ENCODE assay signal across 1 cellular context in the genomic region with DNA sequence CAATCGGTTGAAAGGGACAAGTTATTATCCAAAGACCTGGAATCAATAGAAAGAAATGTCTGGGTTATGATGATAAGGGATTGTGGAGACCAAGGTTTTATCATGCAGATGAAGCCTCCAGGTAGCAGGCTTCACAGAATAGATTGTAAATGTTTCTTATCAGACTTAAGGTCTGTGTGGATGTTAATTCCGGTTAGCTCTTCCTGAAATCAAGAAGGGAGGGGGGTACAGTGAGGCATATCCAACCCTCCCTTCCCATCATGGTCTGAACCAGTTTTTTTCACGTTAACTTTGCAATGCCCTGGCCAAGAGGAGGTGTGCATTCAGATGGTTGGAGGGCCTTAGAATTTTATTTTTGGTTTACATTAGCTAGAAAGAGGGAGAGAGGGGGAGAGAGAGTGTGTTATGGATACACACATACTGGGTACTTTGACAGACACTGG.
A peak's percentile ranks its signal among the peaks of the same experiment; 100 is the strongest.
TF ChIP-seq lines count a peak whose summit lies in the region.

No MANE protein-coding gene starts in this region.

TF ChIP-seq in K562, 482 proteins besides CTCF, POLR2A, EP300 and RAD21 (continued from another document and continues in another):
- TF ChIP-seq, protein P1, sequence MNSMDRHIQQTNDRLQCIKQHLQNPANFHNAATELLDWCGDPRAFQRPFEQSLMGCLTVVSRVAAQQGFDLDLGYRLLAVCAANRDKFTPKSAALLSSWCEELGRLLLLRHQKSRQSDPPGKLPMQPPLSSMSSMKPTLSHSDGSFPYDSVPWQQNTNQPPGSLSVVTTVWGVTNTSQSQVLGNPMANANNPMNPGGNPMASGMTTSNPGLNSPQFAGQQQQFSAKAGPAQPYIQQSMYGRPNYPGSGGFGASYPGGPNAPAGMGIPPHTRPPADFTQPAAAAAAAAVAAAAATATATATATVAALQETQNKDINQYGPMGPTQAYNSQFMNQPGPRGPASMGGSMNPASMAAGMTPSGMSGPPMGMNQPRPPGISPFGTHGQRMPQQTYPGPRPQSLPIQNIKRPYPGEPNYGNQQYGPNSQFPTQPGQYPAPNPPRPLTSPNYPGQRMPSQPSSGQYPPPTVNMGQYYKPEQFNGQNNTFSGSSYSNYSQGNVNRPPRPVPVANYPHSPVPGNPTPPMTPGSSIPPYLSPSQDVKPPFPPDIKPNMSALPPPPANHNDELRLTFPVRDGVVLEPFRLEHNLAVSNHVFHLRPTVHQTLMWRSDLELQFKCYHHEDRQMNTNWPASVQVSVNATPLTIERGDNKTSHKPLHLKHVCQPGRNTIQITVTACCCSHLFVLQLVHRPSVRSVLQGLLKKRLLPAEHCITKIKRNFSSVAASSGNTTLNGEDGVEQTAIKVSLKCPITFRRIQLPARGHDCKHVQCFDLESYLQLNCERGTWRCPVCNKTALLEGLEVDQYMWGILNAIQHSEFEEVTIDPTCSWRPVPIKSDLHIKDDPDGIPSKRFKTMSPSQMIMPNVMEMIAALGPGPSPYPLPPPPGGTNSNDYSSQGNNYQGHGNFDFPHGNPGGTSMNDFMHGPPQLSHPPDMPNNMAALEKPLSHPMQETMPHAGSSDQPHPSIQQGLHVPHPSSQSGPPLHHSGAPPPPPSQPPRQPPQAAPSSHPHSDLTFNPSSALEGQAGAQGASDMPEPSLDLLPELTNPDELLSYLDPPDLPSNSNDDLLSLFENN (IDR thresholded peaks at IDR 0.05; ENCODE audit: low read depth in 2 of 2, low read length in 2 of 2) = peak in 1 of 2 experiments; percentile 68; a peak in 2 of 4 replicates
- TF ChIP-seq, protein P2, sequence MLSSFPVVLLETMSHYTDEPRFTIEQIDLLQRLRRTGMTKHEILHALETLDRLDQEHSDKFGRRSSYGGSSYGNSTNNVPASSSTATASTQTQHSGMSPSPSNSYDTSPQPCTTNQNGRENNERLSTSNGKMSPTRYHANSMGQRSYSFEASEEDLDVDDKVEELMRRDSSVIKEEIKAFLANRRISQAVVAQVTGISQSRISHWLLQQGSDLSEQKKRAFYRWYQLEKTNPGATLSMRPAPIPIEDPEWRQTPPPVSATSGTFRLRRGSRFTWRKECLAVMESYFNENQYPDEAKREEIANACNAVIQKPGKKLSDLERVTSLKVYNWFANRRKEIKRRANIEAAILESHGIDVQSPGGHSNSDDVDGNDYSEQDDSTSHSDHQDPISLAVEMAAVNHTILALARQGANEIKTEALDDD (IDR thresholded peaks at IDR 0.05) = no peak; the same call in 1 of the 2 replicates
- TF ChIP-seq NBN (IDR thresholded peaks at IDR 0.05; ENCODE audit: low read depth) = peak; percentile 70; the same call in 1 of the 2 replicates
- TF ChIP-seq, protein P3, sequence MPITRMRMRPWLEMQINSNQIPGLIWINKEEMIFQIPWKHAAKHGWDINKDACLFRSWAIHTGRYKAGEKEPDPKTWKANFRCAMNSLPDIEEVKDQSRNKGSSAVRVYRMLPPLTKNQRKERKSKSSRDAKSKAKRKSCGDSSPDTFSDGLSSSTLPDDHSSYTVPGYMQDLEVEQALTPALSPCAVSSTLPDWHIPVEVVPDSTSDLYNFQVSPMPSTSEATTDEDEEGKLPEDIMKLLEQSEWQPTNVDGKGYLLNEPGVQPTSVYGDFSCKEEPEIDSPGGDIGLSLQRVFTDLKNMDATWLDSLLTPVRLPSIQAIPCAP (CRISPR knock-in tag; IDR thresholded peaks at IDR 0.05; ENCODE audit: borderline replicate concordance) = no peak
- peak; percentile 73 for TF ChIP-seq KDM5B (IDR thresholded peaks at IDR 0.05; ENCODE audit: insufficient replicate concordance, low read depth, low read length)
- no peak for TF ChIP-seq KDM4B (IDR thresholded peaks at IDR 0.05; ENCODE audit: borderline replicate concordance in 2 of 2, low read depth in 1 of 2)
- peak; percentile 91 for TF ChIP-seq GATA2 (CRISPR knock-in tag; IDR thresholded peaks at IDR 0.05)
- TF ChIP-seq, protein P4, sequence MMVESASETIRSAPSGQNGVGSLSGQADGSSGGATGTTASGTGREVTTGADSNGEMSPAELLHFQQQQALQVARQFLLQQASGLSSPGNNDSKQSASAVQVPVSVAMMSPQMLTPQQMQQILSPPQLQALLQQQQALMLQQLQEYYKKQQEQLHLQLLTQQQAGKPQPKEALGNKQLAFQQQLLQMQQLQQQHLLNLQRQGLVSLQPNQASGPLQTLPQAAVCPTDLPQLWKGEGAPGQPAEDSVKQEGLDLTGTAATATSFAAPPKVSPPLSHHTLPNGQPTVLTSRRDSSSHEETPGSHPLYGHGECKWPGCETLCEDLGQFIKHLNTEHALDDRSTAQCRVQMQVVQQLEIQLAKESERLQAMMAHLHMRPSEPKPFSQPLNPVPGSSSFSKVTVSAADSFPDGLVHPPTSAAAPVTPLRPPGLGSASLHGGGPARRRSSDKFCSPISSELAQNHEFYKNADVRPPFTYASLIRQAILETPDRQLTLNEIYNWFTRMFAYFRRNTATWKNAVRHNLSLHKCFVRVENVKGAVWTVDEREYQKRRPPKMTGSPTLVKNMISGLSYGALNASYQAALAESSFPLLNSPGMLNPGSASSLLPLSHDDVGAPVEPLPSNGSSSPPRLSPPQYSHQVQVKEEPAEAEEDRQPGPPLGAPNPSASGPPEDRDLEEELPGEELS (CRISPR knock-in tag; IDR thresholded peaks at IDR 0.05; ENCODE audit: borderline replicate concordance) = no peak
- TF ChIP-seq ARID1B (IDR thresholded peaks at IDR 0.05) = peak; percentile 98
- peak; percentile 19; the same call in 1 of the 2 replicates for TF ChIP-seq RNF2 (IDR thresholded peaks at IDR 0.05)
- peak; percentile 95 for TF ChIP-seq PML (IDR thresholded peaks at IDR 0.05; ENCODE audit: low read length)
- TF ChIP-seq HDAC1 (IDR thresholded peaks at IDR 0.05) = peak; percentile 3 to 4; a peak in 1 of 4 replicates
- TF ChIP-seq ETV1 (tag; conservative IDR thresholded peaks at IDR 0.05; ENCODE audit: low read depth) = peak; percentile 79
- TF ChIP-seq, protein P5, sequence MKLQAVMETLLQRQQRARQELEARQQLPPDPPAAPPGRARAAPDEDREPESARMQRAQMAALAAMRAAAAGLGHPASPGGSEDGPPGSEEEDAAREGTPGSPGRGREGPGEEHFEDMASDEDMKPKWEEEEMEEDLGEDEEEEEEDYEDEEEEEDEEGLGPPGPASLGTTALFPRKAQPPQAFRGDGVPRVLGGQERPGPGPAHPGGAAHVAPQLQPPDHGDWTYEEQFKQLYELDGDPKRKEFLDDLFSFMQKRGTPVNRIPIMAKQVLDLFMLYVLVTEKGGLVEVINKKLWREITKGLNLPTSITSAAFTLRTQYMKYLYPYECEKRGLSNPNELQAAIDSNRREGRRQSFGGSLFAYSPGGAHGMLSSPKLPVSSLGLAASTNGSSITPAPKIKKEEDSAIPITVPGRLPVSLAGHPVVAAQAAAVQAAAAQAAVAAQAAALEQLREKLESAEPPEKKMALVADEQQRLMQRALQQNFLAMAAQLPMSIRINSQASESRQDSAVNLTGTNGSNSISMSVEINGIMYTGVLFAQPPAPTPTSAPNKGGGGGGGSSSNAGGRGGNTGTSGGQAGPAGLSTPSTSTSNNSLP (IDR thresholded peaks at IDR 0.05; ENCODE audit: borderline replicate concordance, low read depth, low read length) = peak; percentile 81
- TF ChIP-seq TCF7 (IDR thresholded peaks at IDR 0.05; ENCODE audit: borderline replicate concordance) = no peak
- TF ChIP-seq PHB2 (IDR thresholded peaks at IDR 0.05; ENCODE audit: low read depth) = peak; percentile 82
- TF ChIP-seq NCOA1 (IDR thresholded peaks at IDR 0.05; ENCODE audit: low read depth) = peak; percentile 55
- TF ChIP-seq EP400 (IDR thresholded peaks at IDR 0.05) = peak; percentile 62
- TF ChIP-seq, protein P6, sequence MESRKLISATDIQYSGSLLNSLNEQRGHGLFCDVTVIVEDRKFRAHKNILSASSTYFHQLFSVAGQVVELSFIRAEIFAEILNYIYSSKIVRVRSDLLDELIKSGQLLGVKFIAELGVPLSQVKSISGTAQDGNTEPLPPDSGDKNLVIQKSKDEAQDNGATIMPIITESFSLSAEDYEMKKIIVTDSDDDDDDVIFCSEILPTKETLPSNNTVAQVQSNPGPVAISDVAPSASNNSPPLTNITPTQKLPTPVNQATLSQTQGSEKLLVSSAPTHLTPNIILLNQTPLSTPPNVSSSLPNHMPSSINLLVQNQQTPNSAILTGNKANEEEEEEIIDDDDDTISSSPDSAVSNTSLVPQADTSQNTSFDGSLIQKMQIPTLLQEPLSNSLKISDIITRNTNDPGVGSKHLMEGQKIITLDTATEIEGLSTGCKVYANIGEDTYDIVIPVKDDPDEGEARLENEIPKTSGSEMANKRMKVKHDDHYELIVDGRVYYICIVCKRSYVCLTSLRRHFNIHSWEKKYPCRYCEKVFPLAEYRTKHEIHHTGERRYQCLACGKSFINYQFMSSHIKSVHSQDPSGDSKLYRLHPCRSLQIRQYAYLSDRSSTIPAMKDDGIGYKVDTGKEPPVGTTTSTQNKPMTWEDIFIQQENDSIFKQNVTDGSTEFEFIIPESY (CRISPR knock-in tag; IDR thresholded peaks at IDR 0.05) = no peak; the same call in none of the 2 replicates
- TF ChIP-seq STAT5A (IDR thresholded peaks at IDR 0.05; ENCODE audit: borderline replicate concordance, low read length) = peak; percentile 91
- TF ChIP-seq, protein P7, sequence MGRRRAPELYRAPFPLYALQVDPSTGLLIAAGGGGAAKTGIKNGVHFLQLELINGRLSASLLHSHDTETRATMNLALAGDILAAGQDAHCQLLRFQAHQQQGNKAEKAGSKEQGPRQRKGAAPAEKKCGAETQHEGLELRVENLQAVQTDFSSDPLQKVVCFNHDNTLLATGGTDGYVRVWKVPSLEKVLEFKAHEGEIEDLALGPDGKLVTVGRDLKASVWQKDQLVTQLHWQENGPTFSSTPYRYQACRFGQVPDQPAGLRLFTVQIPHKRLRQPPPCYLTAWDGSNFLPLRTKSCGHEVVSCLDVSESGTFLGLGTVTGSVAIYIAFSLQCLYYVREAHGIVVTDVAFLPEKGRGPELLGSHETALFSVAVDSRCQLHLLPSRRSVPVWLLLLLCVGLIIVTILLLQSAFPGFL (CRISPR knock-in tag; IDR thresholded peaks at IDR 0.05) = no peak
- TF ChIP-seq, protein P8, sequence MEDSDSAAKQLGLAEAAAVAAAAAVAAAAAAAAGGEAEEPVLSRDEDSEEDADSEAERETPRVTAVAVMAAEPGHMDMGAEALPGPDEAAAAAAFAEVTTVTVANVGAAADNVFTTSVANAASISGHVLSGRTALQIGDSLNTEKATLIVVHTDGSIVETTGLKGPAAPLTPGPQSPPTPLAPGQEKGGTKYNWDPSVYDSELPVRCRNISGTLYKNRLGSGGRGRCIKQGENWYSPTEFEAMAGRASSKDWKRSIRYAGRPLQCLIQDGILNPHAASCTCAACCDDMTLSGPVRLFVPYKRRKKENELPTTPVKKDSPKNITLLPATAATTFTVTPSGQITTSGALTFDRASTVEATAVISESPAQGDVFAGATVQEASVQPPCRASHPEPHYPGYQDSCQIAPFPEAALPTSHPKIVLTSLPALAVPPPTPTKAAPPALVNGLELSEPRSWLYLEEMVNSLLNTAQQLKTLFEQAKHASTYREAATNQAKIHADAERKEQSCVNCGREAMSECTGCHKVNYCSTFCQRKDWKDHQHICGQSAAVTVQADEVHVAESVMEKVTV (CRISPR knock-in tag; IDR thresholded peaks at IDR 0.05) = no peak
- TF ChIP-seq, protein P9, sequence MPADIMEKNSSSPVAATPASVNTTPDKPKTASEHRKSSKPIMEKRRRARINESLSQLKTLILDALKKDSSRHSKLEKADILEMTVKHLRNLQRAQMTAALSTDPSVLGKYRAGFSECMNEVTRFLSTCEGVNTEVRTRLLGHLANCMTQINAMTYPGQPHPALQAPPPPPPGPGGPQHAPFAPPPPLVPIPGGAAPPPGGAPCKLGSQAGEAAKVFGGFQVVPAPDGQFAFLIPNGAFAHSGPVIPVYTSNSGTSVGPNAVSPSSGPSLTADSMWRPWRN (IDR thresholded peaks at IDR 0.05; ENCODE audit: low read depth) = peak; percentile 73
- TF ChIP-seq SIN3B (IDR thresholded peaks at IDR 0.05; ENCODE audit: low read depth) = no peak
- TF ChIP-seq TARDBP (IDR thresholded peaks at IDR 0.05) = peak; percentile 26; the same call in 1 of the 2 replicates
- TF ChIP-seq ZNF134 (CRISPR knock-in tag; conservative IDR thresholded peaks at IDR 0.05) = no peak
- no peak for TF ChIP-seq TCF7L2 (IDR thresholded peaks at IDR 0.05; ENCODE audit: low read depth, low read length)
- TF ChIP-seq ZNF175 (CRISPR knock-in tag; IDR thresholded peaks at IDR 0.05; ENCODE audit: low read depth) = 0 out of 2 replicates have a peak, but pooled peaks have one; percentile 12
- TF ChIP-seq CTBP1 (IDR thresholded peaks at IDR 0.05; ENCODE audit: borderline replicate concordance) = peak; percentile 96
- no peak for TF ChIP-seq IRF2 (CRISPR knock-in tag; IDR thresholded peaks at IDR 0.05)
- 0 out of 2 replicates have a peak, but pooled peaks have one; percentile 12 for TF ChIP-seq ZNF589 (CRISPR knock-in tag; IDR thresholded peaks at IDR 0.05; ENCODE audit: low read depth)
- 0 out of 2 replicates have a peak, but pooled peaks have one; percentile 33 for TF ChIP-seq NCOA6 (IDR thresholded peaks at IDR 0.05)
- no peak for TF ChIP-seq BRCA1 (IDR thresholded peaks at IDR 0.05)
- no peak for TF ChIP-seq BRCA1 (CRISPR knock-in tag; IDR thresholded peaks at IDR 0.05)
- TF ChIP-seq EGR1 (conservative IDR thresholded peaks at IDR 0.05) = no peak
- TF ChIP-seq GABPA (tag; conservative IDR thresholded peaks at IDR 0.05; ENCODE audit: low read depth) = no peak
- TF ChIP-seq, protein P10, sequence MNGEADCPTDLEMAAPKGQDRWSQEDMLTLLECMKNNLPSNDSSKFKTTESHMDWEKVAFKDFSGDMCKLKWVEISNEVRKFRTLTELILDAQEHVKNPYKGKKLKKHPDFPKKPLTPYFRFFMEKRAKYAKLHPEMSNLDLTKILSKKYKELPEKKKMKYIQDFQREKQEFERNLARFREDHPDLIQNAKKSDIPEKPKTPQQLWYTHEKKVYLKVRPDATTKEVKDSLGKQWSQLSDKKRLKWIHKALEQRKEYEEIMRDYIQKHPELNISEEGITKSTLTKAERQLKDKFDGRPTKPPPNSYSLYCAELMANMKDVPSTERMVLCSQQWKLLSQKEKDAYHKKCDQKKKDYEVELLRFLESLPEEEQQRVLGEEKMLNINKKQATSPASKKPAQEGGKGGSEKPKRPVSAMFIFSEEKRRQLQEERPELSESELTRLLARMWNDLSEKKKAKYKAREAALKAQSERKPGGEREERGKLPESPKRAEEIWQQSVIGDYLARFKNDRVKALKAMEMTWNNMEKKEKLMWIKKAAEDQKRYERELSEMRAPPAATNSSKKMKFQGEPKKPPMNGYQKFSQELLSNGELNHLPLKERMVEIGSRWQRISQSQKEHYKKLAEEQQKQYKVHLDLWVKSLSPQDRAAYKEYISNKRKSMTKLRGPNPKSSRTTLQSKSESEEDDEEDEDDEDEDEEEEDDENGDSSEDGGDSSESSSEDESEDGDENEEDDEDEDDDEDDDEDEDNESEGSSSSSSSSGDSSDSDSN (IDR thresholded peaks at IDR 0.05; ENCODE audit: borderline replicate concordance in 1 of 2, low read depth in 2 of 2, low read length in 2 of 2) = no peak
- TF ChIP-seq SMAD3 (CRISPR knock-in tag; conservative IDR thresholded peaks at IDR 0.05) = no peak
- TF ChIP-seq ELF1 (tag; IDR thresholded peaks at IDR 0.05) = peak; percentile 55; the same call in 1 of the 2 replicates
- no peak for TF ChIP-seq SNRNP70 (optimal IDR thresholded peaks at IDR 0.05; ENCODE audit: low read depth, low read length)
- no peak for TF ChIP-seq ZNF146 (CRISPR knock-in tag; IDR thresholded peaks at IDR 0.05; ENCODE audit: unreplicated experiment)
- peak; percentile 82 for TF ChIP-seq POLR2AphosphoS5 (IDR thresholded peaks at IDR 0.05; ENCODE audit: control insufficient read depth, insufficient read depth, low read depth, low read length)
- peak; percentile 92 for TF ChIP-seq FOXM1 (IDR thresholded peaks at IDR 0.05; ENCODE audit: low read depth)
- no peak for TF ChIP-seq FOXM1 (CRISPR knock-in tag; IDR thresholded peaks at IDR 0.05; ENCODE audit: low read depth)
- TF ChIP-seq POLR2B (IDR thresholded peaks at IDR 0.05; ENCODE audit: low read depth, partially characterized antibody) = no peak
- peak; percentile 1 for TF ChIP-seq ZFP36 (IDR thresholded peaks at IDR 0.05; ENCODE audit: low read depth, low read length, partially characterized antibody)
- TF ChIP-seq NCOR1 (IDR thresholded peaks at IDR 0.05) = peak; percentile 95
